ENCODE assay signal across 2 cellular contexts in genomic region chr9:109035684-109036423, GRCh38.
TF ChIP-seq lines count a peak whose summit lies in the region.

No MANE protein-coding gene starts in this region.

TF ChIP-seq in IMR-90, 13 proteins besides CTCF, POLR2A, EP300 and RAD21:
- TF ChIP-seq CEBPB (IDR thresholded peaks at IDR 0.05; ENCODE audit: low read depth, low read length) (peak; percentile 83), NFE2L2 (IDR thresholded peaks at IDR 0.05; ENCODE audit: low read depth, low read length) (no peak), BHLHE40 (IDR thresholded peaks at IDR 0.05; ENCODE audit: low read depth, low read length) (no peak), MAZ (IDR thresholded peaks at IDR 0.05; ENCODE audit: borderline replicate concordance, low read depth, low read length) (no peak), FOS (IDR thresholded peaks at IDR 0.05; ENCODE audit: low read depth, low read length) (peak; percentile 87), USF2 (IDR thresholded peaks at IDR 0.05; ENCODE audit: low read depth, low read length) (no peak), ELK1 (IDR thresholded peaks at IDR 0.05; ENCODE audit: borderline replicate concordance, low read depth, low read length) (no peak), CHD1 (IDR thresholded peaks at IDR 0.05; ENCODE audit: low read depth, low read length) (no peak), RFX5 (IDR thresholded peaks at IDR 0.05; ENCODE audit: low read depth, low read length) (no peak), SMC3 (IDR thresholded peaks at IDR 0.05; ENCODE audit: low read depth, low read length) (no peak), RCOR1 (IDR thresholded peaks at IDR 0.05; ENCODE audit: insufficient replicate concordance, low read length) (peak; percentile 79), MAFK (IDR thresholded peaks at IDR 0.05; ENCODE audit: low read depth, low read length) (no peak; the same call in 1 of the 2 replicates), MXI1 (IDR thresholded peaks at IDR 0.05; ENCODE audit: borderline replicate concordance, low read depth, low read length) (no peak)

TF ChIP-seq in K562, 482 proteins besides CTCF, POLR2A, EP300 and RAD21:
- TF ChIP-seq BHLHE40 (IDR thresholded peaks at IDR 0.05; ENCODE audit: low read length) = no peak
- TF ChIP-seq KDM5B (IDR thresholded peaks at IDR 0.05; ENCODE audit: insufficient replicate concordance, low read depth, low read length) = no peak
- TF ChIP-seq VEZF1 (CRISPR knock-in tag; IDR thresholded peaks at IDR 0.05) = no peak
- peak; percentile 75 for TF ChIP-seq FOSL1 (tag; conservative IDR thresholded peaks at IDR 0.05)
- TF ChIP-seq TEAD4 (IDR thresholded peaks at IDR 0.05; ENCODE audit: low read length) = 0 out of 2 replicates have a peak, but pooled peaks have one; percentile 26
- TF ChIP-seq TEAD4 (CRISPR knock-in tag; IDR thresholded peaks at IDR 0.05; ENCODE audit: borderline replicate concordance) = no peak
- TF ChIP-seq FOXJ3 (CRISPR knock-in tag; IDR thresholded peaks at IDR 0.05) = no peak
- TF ChIP-seq PHF8 (IDR thresholded peaks at IDR 0.05; ENCODE audit: borderline replicate concordance, low read length) = no peak
